Comparison of ENCODE assay signal across 8 cellular contexts in the genomic region with DNA sequence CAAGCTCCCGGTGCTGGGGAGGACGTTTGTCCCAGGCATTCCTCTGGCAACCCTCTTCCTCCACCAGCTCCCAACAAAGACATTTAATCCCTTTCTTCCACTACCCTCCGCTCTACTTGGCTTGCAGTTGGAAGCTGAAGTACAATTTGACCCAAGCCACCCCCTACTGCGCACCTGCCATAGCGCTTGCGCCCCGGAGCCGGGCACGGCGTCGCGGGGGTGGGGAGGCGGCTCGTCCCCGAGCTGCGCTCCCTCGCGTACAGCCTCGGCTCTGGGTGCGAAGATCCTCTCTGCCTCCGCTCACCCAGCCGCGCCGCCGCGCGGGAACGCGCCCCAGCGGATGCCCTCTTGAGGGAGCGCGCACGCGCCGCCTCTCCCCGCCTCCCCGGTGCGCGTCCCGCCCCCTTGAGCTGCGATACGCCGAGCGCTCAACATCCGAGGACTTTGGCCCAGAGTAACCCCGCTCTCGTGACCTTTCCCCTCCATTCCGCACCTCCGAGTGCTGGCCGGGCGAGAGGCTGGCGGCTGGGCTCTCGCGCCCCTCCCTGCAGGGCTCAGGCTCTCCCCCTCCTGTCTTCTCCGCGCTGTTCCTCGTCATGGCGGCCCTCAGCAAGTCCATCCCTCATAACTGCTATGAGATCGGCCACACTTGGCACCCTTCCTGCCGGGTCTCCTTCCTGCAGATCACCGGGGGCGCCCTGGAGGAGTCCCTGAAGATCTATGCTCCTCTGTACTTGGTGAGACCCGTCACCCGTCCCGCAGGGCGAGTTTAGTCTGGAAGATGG. TPM values are rescaled to one million over a fixed set of nuclear protein-coding genes. Genes with fewer than 3 reads are reported as not detected.
A peak's percentile ranks its signal among the peaks of the same experiment; 100 is the strongest.
DNase-seq lines count a peak whose midpoint lies in the region; ATAC-seq and TF ChIP-seq lines count a peak whose summit lies in the region.

TSS of gene TMEM135 (plus strand) at position 485 of the 785 bp plus-strand sequence. CDS start at position 597, 112 bp downstream.

- peak; percentile 99 for ATAC-seq in HG02642 (IDR thresholded peaks at IDR 0.05; ENCODE audit: poor library complexity, unreplicated experiment)
- ATAC-seq in activated naive CD4-positive, alpha-beta T cell treated with anti-CD3 and anti-CD28 coated beads, Interleukin-2, amount 50 U/mL, for 72 hours, result peak; percentile 97
- ATAC-seq in omental fat pad (ENCODE audit: low FRiP score), result peak; percentile 97

- H3K36me3 Mint-ChIP-seq in activated naive CD4-positive, alpha-beta T cell treated with anti-CD3 and anti-CD28 coated beads, Interleukin-2, amount 50 U/mL, for 72 hours, result peaks cover 0 to 19% of the 10 kb centered on the region in 2 donors

- H3K9me3 Mint-ChIP-seq in activated naive CD4-positive, alpha-beta T cell treated with anti-CD3 and anti-CD28 coated beads, Interleukin-2, amount 50 U/mL, for 72 hours, result no peaks in the 10 kb centered on the region

- no peak for TF ChIP-seq CTCF in omental fat pad (IDR thresholded peaks at IDR 0.05)

- TF ChIP-seq POLR2A in GM10847 (IDR thresholded peaks at IDR 0.05; ENCODE audit: extremely low read depth, insufficient read length), result peak; percentile 84

- H3K27ac ChIP-seq in temporal lobe (ENCODE audit: low read depth, low read length), result peak within 1 kb of the TSS; percentile 82

- DNase-seq in NCI-H1105 (lab: John Stamatoyannopoulos, UW), result peak; percentile 97
- DNase-seq in SKM-1 (lab: John Stamatoyannopoulos, UW; ENCODE audit: unreplicated experiment), result peak; percentile 93
- peak; percentile 93 to 95 for DNase-seq in activated naive CD4-positive, alpha-beta T cell treated with anti-CD3 and anti-CD28 coated beads, Interleukin-2, amount 50 U/mL, for 72 hours (ENCODE audit: low spot score in 2 of 2)
- peak; percentile 88 for DNase-seq in glomerular visceral epithelial cell (ENCODE audit: extremely low spot score)
- DNase-seq in omental fat pad (ENCODE audit: low spot score), result peak; percentile 71

- peak within 1 kb of the TSS; percentile 95 to 96 for H3K27ac Mint-ChIP-seq in activated naive CD4-positive, alpha-beta T cell treated with anti-CD3 and anti-CD28 coated beads, Interleukin-2, amount 50 U/mL, for 72 hours

RNA-seq across cellular contexts. Expression of gene TMEM135, which starts in this region (rescaled TPM):
- total RNA-seq in activated naive CD4-positive, alpha-beta T cell treated with anti-CD3 and anti-CD28 coated beads, Interleukin-2, amount 50 U/mL, for 72 hours, result 10 to 100 TPM; 14.3 to 24.0 TPM
- total RNA-seq in omental fat pad (10 to 100 TPM; 19.8 to 52.6 (median 38.9) TPM), temporal lobe (31.0 TPM)

Comparison
In these comparisons a context has a peak if more than half of its experiments do, and no peak if none do; other contexts are left out.
1. Peak in every context shown above with its lines: DNase-seq, ATAC-seq and H3K27ac ChIP-seq.